Comparison of ENCODE assay signal across 28 cellular contexts in the genomic region with DNA sequence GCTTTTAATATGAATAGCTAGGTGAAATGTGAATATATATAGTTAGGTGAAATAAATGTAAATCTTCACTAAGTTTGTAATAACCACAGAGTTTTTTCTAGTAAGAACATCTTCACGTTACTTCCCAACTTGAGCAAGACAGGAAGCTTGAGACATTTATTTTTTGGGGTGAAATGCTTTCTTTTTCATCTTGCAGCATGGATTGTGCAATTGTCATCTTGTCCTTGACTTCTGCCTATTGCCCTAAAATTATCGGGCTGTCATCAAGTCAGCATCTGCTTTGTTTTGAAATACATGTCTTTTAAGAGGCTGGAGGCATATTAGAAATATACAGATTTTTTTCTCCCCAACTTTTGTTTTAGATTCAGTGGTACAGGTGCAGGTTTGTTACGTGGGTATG. TPM values are rescaled to one million over a fixed set of nuclear protein-coding genes. Genes with fewer than 3 reads are reported as not detected.
A peak's percentile ranks its signal among the peaks of the same experiment; 100 is the strongest.
DNase-seq lines count a peak whose midpoint lies in the region; ATAC-seq and TF ChIP-seq lines count a peak whose summit lies in the region.
"Had no signal": no experiment of that assay in that cellular context is flagged by ENCODE, and none has a peak within 500 bp of the region (broad histone marks: within the 10 kb centered on the region; RNA-seq: fewer than 3 reads in every experiment).

No MANE protein-coding gene starts in this region.

- H3K4me2 ChIP-seq in hepatocyte = peak overlapping the region; percentile 64
- no peak overlapping the region for H3K4me2 ChIP-seq in mesenchymal stem cell (ENCODE audit: low read length, poor library complexity, severe bottlenecking)

- no peak overlapping the region for H2BK12ac ChIP-seq in mesenchymal stem cell (ENCODE audit: low read length in 2 of 2)

- 94% methylated on average over 3 of the region's 3 CpGs for WGBS in hepatocyte (ENCODE audit: low lambda C conversion rate, missing lambda C conversion rate)
- WGBS in upper lobe of left lung, 2 donors = 74 to 76% methylated on average over 3 of the region's 3 CpGs
- WGBS in mesenchymal stem cell = 100% methylated on average over 2 of the region's 3 CpGs

- H3K36me3 ChIP-seq in hepatocyte (replicated peaks; ENCODE audit: insufficient read depth, low read depth) (no peaks in the 10 kb centered on the region), upper lobe of left lung (no peaks in the 10 kb centered on the region), mesenchymal stem cell (ENCODE audit: control insufficient read depth in 1 of 2, insufficient read depth in 2 of 2, low read depth in 1 of 2, low read length in 2 of 2) (no peaks in the 10 kb centered on the region)
- H3K36me3 ChIP-seq: brain microvascular endothelial cell, gastrocnemius medialis, MG63, transverse colon had no signal

- H2AFZ ChIP-seq in hepatocyte (no peak overlapping the region), mesenchymal stem cell (ENCODE audit: low read depth, low read length) (no peak overlapping the region)
- H2AFZ ChIP-seq: GM23248 had no signal

- TF ChIP-seq EP300 in upper lobe of left lung (IDR thresholded peaks at IDR 0.05) = no peak

- H2BK5ac ChIP-seq in mesenchymal stem cell (ENCODE audit: low read depth, low read length, poor library complexity, severe bottlenecking) = no peak overlapping the region

- peak; percentile 86 for DNase-seq in SIG-M5 treated with dmso at 0.1 percent for 504 hours (lab: John Stamatoyannopoulos, UW; ENCODE audit: unreplicated experiment)
- no peak for DNase-seq in SIG-M5 (lab: John Stamatoyannopoulos, UW)
- DNase-seq in NOMO-1 treated with DMSO at 0.1 percent for 48 hours (lab: John Stamatoyannopoulos, UW; ENCODE audit: unreplicated experiment) = peak; percentile 75
- DNase-seq in hepatocyte (ENCODE audit: low spot score) = no peak
- no peak for DNase-seq in upper lobe of left lung
- DNase-seq in mesenchymal stem cell = no peak
- no peak for DNase-seq in NCI-H526 (lab: John Stamatoyannopoulos, UW)
- no peak for DNase-seq in effector CD4-positive, alpha-beta T cell
- DNase-seq: activated CD4-positive, alpha-beta T cell treated with anti-CD3 and anti-CD28 coated beads, Interleukin-2, amount 50 U/mL, for 48 hours; activated CD4-positive, CD25-positive, alpha-beta regulatory T cell treated with anti-CD3 and anti-CD28 coated beads, Interleukin-2, amount 50 U/mL, for 72 hours; amniotic stem cell; brain microvascular endothelial cell; CD4-positive, alpha-beta memory T cell; cerebellar nuclear complex; gastrocnemius medialis; GM23248; hippocampal formation; KG1; MG63; NCI-H1436; NCI-H2081 treated with DMSO at 0.1 percent for 48 hours; NCI-H2227 treated with DMSO at 0.1 percent for 48 hours; NCI-H526 treated with DMSO at 0.1 percent for 48 hours; T-helper 2 cell; transverse colon had no signal

- H3K9me3 ChIP-seq in hepatocyte (ENCODE audit: low read depth) = no peaks in the 10 kb centered on the region
- H3K9me3 ChIP-seq in upper lobe of left lung = no peaks in the 10 kb centered on the region
- no peaks in the 10 kb centered on the region for H3K9me3 ChIP-seq in mesenchymal stem cell (ENCODE audit: control insufficient read depth, low read length)
- H3K9me3 ChIP-seq: gastrocnemius medialis, MG63, transverse colon had no signal

- H2AK5ac ChIP-seq in mesenchymal stem cell (ENCODE audit: low read length, severe bottlenecking) = no peak overlapping the region

- no peak overlapping the region for H3K23ac ChIP-seq in mesenchymal stem cell (ENCODE audit: low read length in 2 of 2)

- no peak overlapping the region for H2BK15ac ChIP-seq in mesenchymal stem cell (ENCODE audit: low read depth, poor library complexity, severe bottlenecking)

- H2BK120ac ChIP-seq in mesenchymal stem cell (ENCODE audit: low read depth, low read length) = no peak overlapping the region

- H4K8ac ChIP-seq in mesenchymal stem cell (ENCODE audit: low read length) = no peak overlapping the region

- no peak for TF ChIP-seq POLR2A in upper lobe of left lung (IDR thresholded peaks at IDR 0.05)

- no peak overlapping the region for H3K18ac ChIP-seq in mesenchymal stem cell (ENCODE audit: low read depth in 1 of 2, low read length in 2 of 2)

- H3K9ac ChIP-seq in mesenchymal stem cell (ENCODE audit: low read length) = no peak overlapping the region
- H3K9ac ChIP-seq: GM23248 had no signal

- H3K79me1 ChIP-seq in mesenchymal stem cell (replicated peaks; ENCODE audit: low read length, poor library complexity, severe bottlenecking) = peaks cover 44% of the 10 kb centered on the region

- peaks cover 59% of the 10 kb centered on the region for H3K4me1 ChIP-seq in hepatocyte (ENCODE audit: insufficient read depth)
- H3K4me1 ChIP-seq in upper lobe of left lung = peaks cover 18 to 36% (median 21%) of the 10 kb centered on the region in 4 donors
- no peaks in the 10 kb centered on the region for H3K4me1 ChIP-seq in mesenchymal stem cell (ENCODE audit: control insufficient read depth, insufficient read depth, low read depth, low read length)
- H3K4me1 ChIP-seq: gastrocnemius medialis had no signal

- H3K27me3 ChIP-seq in hepatocyte = no peaks in the 10 kb centered on the region
- no peaks in the 10 kb centered on the region for H3K27me3 ChIP-seq in upper lobe of left lung
- H3K27me3 ChIP-seq in mesenchymal stem cell (ENCODE audit: control insufficient read depth in 1 of 2, insufficient read depth in 1 of 2, low read length in 2 of 2) = no peaks in the 10 kb centered on the region
- H3K27me3 ChIP-seq: brain microvascular endothelial cell, gastrocnemius medialis, MG63, transverse colon had no signal

- H3K14ac ChIP-seq in mesenchymal stem cell (ENCODE audit: low read length in 2 of 2) = no peak overlapping the region

- no peaks in the 10 kb centered on the region for H3K9me2 ChIP-seq in hepatocyte (replicated peaks; ENCODE audit: insufficient read depth)

- H3K79me2 ChIP-seq in hepatocyte = peaks cover 87% of the 10 kb centered on the region

- H3K27ac ChIP-seq in hepatocyte = peak overlapping the region; percentile 90
- peak overlapping the region; percentile 16 to 58 (median 32) for H3K27ac ChIP-seq in upper lobe of left lung
- H3K27ac ChIP-seq in mesenchymal stem cell (ENCODE audit: low read length, poor library complexity, severe bottlenecking) = no peak overlapping the region
- H3K27ac ChIP-seq: brain microvascular endothelial cell, gastrocnemius medialis, GM23248, SK-N-MC had no signal

- H4K20me1 ChIP-seq in hepatocyte (ENCODE audit: insufficient read depth, poor library complexity, severe bottlenecking) = no peaks in the 10 kb centered on the region

- H4K91ac ChIP-seq in mesenchymal stem cell (ENCODE audit: low read length) = no peak overlapping the region

- TF ChIP-seq CTCF in hepatocyte (IDR thresholded peaks at IDR 0.05; ENCODE audit: poor library complexity) (no peak), upper lobe of left lung (IDR thresholded peaks at IDR 0.05) (no peak)

- H3K4ac ChIP-seq in mesenchymal stem cell (ENCODE audit: low read depth in 1 of 2, low read length in 2 of 2) = no peak overlapping the region

- H3K4me3 ChIP-seq in hepatocyte (no peak overlapping the region), upper lobe of left lung (no peak overlapping the region), mesenchymal stem cell (ENCODE audit: insufficient read depth in 1 of 2, low read depth in 1 of 2, low read length in 2 of 2) (no peak overlapping the region)
- H3K4me3 ChIP-seq: gastrocnemius medialis, GM23248, lung, MG63, SK-N-MC, transverse colon had no signal

- ATAC-seq in upper lobe of left lung (ENCODE audit: low FRiP score in 2 of 2) = peak in 1 of 2 donors; percentile 46
- ATAC-seq: stimulated activated effector memory CD8-positive, alpha-beta T cell treated with anti-CD3 and anti-CD28 coated beads, Interleukin-12 subunit alpha, Interleukin-12 subunit beta, amount 100 ng/mL, for 72 hours had no signal

RNA-seq across cellular contexts. Expression of a gene that starts 20.9 kb away (rescaled TPM):
- total RNA-seq in hepatocyte (36.0 and 41.4 TPM in 2 replicates), upper lobe of left lung (10 to 100 TPM; 44.1 to 89.5 (median 57.7) TPM)
- polyA plus RNA-seq in hepatocyte = 41.4 and 42.5 TPM in 2 replicates
- polyA plus RNA-seq in mesenchymal stem cell (2013, experiment 1 of 2) = 14.9 TPM
- polyA plus RNA-seq in mesenchymal stem cell (2013, experiment 2 of 2) = 14.8 TPM

Comparison
In these comparisons a context has a peak if more than half of its experiments do, and no peak if none do; other contexts are left out.
1. DNase-seq: peak in SIG-M5 treated with dmso at 0.1 percent for 504 hours (single experiment) and NOMO-1 treated with DMSO at 0.1 percent for 48 hours (single experiment); none in SIG-M5 (single experiment), hepatocyte (single experiment), upper lobe of left lung (0 of 2), mesenchymal stem cell (single experiment), NCI-H526 (0 of 2) and effector CD4-positive, alpha-beta T cell (single experiment).